In the genomic region with DNA sequence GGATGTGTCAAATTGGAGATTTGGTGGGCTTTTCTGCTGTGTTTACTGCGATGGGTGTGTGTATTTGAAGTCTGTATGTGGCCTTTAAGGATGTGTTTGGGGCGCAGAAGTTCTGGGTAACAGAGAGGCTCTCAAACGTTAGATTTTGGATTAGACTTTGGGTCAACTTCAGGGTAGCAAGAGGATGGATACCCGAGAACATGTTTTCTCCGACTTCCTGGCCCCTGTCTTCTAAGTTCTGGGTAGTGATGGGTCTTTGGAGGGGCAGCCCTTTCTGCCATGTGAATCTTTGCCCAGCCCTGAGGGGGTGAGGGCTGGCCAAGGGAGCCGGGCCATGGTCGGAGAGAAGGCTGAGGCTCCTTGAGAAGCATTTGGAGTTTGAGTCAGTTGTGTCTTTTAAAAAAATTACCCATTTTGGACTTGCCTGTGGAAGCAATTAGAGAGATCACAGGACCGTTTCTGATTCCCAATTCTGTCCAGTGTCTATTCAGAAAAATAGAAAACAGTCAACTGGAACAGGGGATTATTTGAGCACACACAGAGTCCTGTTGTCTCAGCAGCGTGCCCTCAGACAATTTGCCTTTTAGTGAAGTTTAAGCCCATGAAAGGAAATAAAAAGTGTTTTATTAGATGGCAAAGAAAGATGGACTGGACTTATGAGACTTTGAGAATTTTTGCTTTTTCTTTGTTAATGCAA, we compare ENCODE assay signal across 14 cellular contexts.
DNase-seq lines count a peak whose midpoint lies in the region; ATAC-seq, FAIRE-seq and TF ChIP-seq lines count a peak whose summit lies in the region.
"Had no signal": no experiment of that assay in that cellular context is flagged by ENCODE, and none has a peak within 500 bp of the region (broad histone marks: within the 10 kb centered on the region; RNA-seq: fewer than 3 reads in every experiment).

No MANE protein-coding gene starts in this region.

- H2AFZ ChIP-seq in OCI-LY1 (ENCODE audit: low read length) (no peak overlapping the region), neural progenitor cell (replicated peaks) (no peak overlapping the region)

- no peaks in the 10 kb centered on the region for H3K36me3 Mint-ChIP-seq in neural progenitor cell

- H3K4me3 ChIP-seq in OCI-LY1 (ENCODE audit: low read depth, low read length, poor library complexity, severe bottlenecking) = no peak overlapping the region
- no peak overlapping the region for H3K4me3 ChIP-seq in neural progenitor cell
- no peak overlapping the region for H3K4me3 ChIP-seq in lower lobe of right lung
- H3K4me3 ChIP-seq: heart right ventricle, skin epidermis, suprapubic skin had no signal

- intact Hi-C loops in lower lobe of right lung (cut with DNase I) = no loop called here

- H3K79me2 ChIP-seq in OCI-LY1 (ENCODE audit: insufficient read depth, low read length) = peaks cover 92% of the 10 kb centered on the region
- peaks cover 5% of the 10 kb centered on the region for H3K79me2 ChIP-seq in neural progenitor cell (ENCODE audit: low read depth)

- H3K36me3 ChIP-seq in OCI-LY1 (ENCODE audit: insufficient read depth, low read length) (no peaks in the 10 kb centered on the region), neural progenitor cell (no peaks in the 10 kb centered on the region), lower lobe of right lung (no peaks in the 10 kb centered on the region)
- H3K36me3 ChIP-seq: heart right ventricle, suprapubic skin had no signal

- H3K27me3 Mint-ChIP-seq in neural progenitor cell (ENCODE audit: insufficient read depth, low read depth) = no peaks in the 10 kb centered on the region

- DNase-seq in frontal cortex (ENCODE audit: low spot score in 2 of 2) (peak in 1 of 2 donors; percentile 38), neural progenitor cell (ENCODE audit: low spot score) (no peak), NCI-H2227 treated with DMSO at 0.1 percent for 48 hours (lab: John Stamatoyannopoulos, UW) (no peak), lower lobe of right lung (no peak), cortex of kidney (lab: John Stamatoyannopoulos, UW) (no peak)
- DNase-seq: activated naive CD4-positive, alpha-beta T cell treated with Interleukin-2 at 50 U/mL for 16 hours; DMS53; heart right ventricle; NCI-H187 treated with DMSO at 0.1 percent for 48 hours had no signal

- H3K9me3 ChIP-seq in OCI-LY1 (ENCODE audit: low read length) = no peaks in the 10 kb centered on the region
- no peaks in the 10 kb centered on the region for H3K9me3 ChIP-seq in neural progenitor cell (ENCODE audit: low read depth)
- no peaks in the 10 kb centered on the region for H3K9me3 ChIP-seq in lower lobe of right lung
- H3K9me3 ChIP-seq: heart right ventricle, suprapubic skin had no signal

- H4K20me1 ChIP-seq in OCI-LY1 (ENCODE audit: insufficient read depth, low read length) = no peaks in the 10 kb centered on the region
- H4K20me1 ChIP-seq in neural progenitor cell (ENCODE audit: low read depth) = peaks cover 74% of the 10 kb centered on the region

- H3K4me2 ChIP-seq in OCI-LY1 (ENCODE audit: low read length) (peak overlapping the region; percentile 59), neural progenitor cell (no peak overlapping the region)

- H3K4me1 Mint-ChIP-seq in neural progenitor cell = peaks cover 50% of the 10 kb centered on the region

- H3K9me3 Mint-ChIP-seq in neural progenitor cell = no peaks in the 10 kb centered on the region

- H3K9ac ChIP-seq in OCI-LY1 (ENCODE audit: low read length) (peak overlapping the region; percentile 44), neural progenitor cell (no peak overlapping the region)

- FAIRE-seq in frontal cortex (lab: Jason Lieb, UNC) = peak; percentile 55

- ATAC-seq in lower lobe of right lung = no peak
- ATAC-seq in GM21619 (IDR thresholded peaks at IDR 0.05; ENCODE audit: unreplicated experiment) = no peak

- H3K4me1 ChIP-seq in OCI-LY1 (ENCODE audit: insufficient read depth, low read length, severe bottlenecking) (peaks cover 98% of the 10 kb centered on the region), neural progenitor cell (peaks cover 19% of the 10 kb centered on the region), lower lobe of right lung (peaks cover 20% of the 10 kb centered on the region)

- no peaks in the 10 kb centered on the region for H3K27me3 ChIP-seq in OCI-LY1 (ENCODE audit: insufficient read depth, low read length)
- no peaks in the 10 kb centered on the region for H3K27me3 ChIP-seq in neural progenitor cell
- H3K27me3 ChIP-seq in lower lobe of right lung (ENCODE audit: low read depth) = no peaks in the 10 kb centered on the region
- H3K27me3 ChIP-seq: heart right ventricle, suprapubic skin had no signal

- H3K27ac ChIP-seq in C4-2B = peak overlapping the region; percentile 49
- peak overlapping the region; percentile 81 for H3K27ac ChIP-seq in OCI-LY1 (ENCODE audit: low read depth, low read length, poor library complexity, severe bottlenecking)
- no peak overlapping the region for H3K27ac ChIP-seq in neural progenitor cell
- no peak overlapping the region for H3K27ac ChIP-seq in lower lobe of right lung
- H3K27ac ChIP-seq: heart right ventricle, suprapubic skin had no signal

- peak overlapping the region; percentile 7 for H3K4me3 Mint-ChIP-seq in neural progenitor cell

- H3F3A ChIP-seq in OCI-LY1 (ENCODE audit: insufficient read depth, low read length) (no peaks in the 10 kb centered on the region), neural progenitor cell (ENCODE audit: low read depth) (no peaks in the 10 kb centered on the region)

- TF ChIP-seq CTCF in C4-2B (conservative IDR thresholded peaks at IDR 0.05) (no peak), OCI-LY1 (IDR thresholded peaks at IDR 0.05; ENCODE audit: low read length) (no peak), neural progenitor cell (IDR thresholded peaks at IDR 0.05) (no peak), lower lobe of right lung (IDR thresholded peaks at IDR 0.05) (no peak)

- H3K9me2 ChIP-seq in OCI-LY1 (ENCODE audit: low read depth, low read length) = no peaks in the 10 kb centered on the region

- peak overlapping the region; percentile 23 for H3K27ac Mint-ChIP-seq in neural progenitor cell

Comparison
In these comparisons a context has a peak if more than half of its experiments do, and no peak if none do; other contexts are left out.
1. H3K27ac ChIP-seq: peak in C4-2B (single experiment) and OCI-LY1 (single experiment); none in neural progenitor cell (single experiment) and lower lobe of right lung (single experiment).